Comparison of ENCODE assay signal across 29 cellular contexts in genomic region chr20:40245829-40246228, GRCh38.
"Had no signal": no experiment of that assay in that cellular context is flagged by ENCODE, and none has a peak within 500 bp of the region (broad histone marks: within the 10 kb centered on the region; RNA-seq: fewer than 3 reads in every experiment).

No MANE protein-coding gene starts in this region.

- H3K4me1 ChIP-seq: neural progenitor cell, psoas muscle, right lobe of liver, spleen, testis, tibial nerve, upper lobe of left lung, vagina had no signal

- H3K36me3 ChIP-seq: neural progenitor cell, ovary, right lobe of liver, spleen, suprapubic skin, tibial nerve, upper lobe of left lung, vagina had no signal

- ATAC-seq: naive thymus-derived CD4-positive, alpha-beta T cell; natural killer cell; psoas muscle; right cardiac atrium; right lobe of liver; stimulated activated memory B cell treated with anti-CD40 and anti-IgM and Interleukin-4, amounts not matched to agents 10 μg/mL and 1 μg/mL and 100 μg/mL, for 72 hours; stimulated activated naive CD8-positive, alpha-beta T cell treated with anti-CD3 and anti-CD28 coated beads, Interleukin-15, amount 100 ng/mL, for 72 hours; stimulated activated naive CD8-positive, alpha-beta T cell treated with anti-CD3 and anti-CD28 coated beads, Interleukin-15, Interleukin-2, amounts not matched to agents 100 U/mL and 50 U/mL, for 24 hours had no signal

- H3K79me2 ChIP-seq: parathyroid adenoma had no signal

- H2AFZ ChIP-seq: neural progenitor cell, parathyroid adenoma had no signal

- H3K27me3 ChIP-seq: neural progenitor cell, ovary, right lobe of liver, suprapubic skin, testis, tibial nerve, upper lobe of left lung, vagina had no signal

- H3K9ac ChIP-seq: neural progenitor cell, parathyroid adenoma had no signal

- DNase-seq: naive thymus-derived CD4-positive, alpha-beta T cell; natural killer cell; occipital lobe; ovary; posterior cingulate gyrus; psoas muscle; right cardiac atrium; right lobe of liver; spleen; stimulated activated CD4-positive, alpha-beta T cell treated with anti-CD3 and anti-CD28 coated beads, Interleukin-12 subunit alpha, Interleukin-12 subunit beta, amount 100 ng/mL, for 4 hours; stimulated activated CD4-positive, alpha-beta T cell treated with anti-CD3 and anti-CD28 coated beads, Interleukin-1b, Interleukin-23, amount 100 ng/mL, for 48 hours; stimulated activated CD4-positive, alpha-beta T cell treated with anti-CD3 and anti-CD28 coated beads, Interleukin-4, amount 100 ng/mL, for 1 hour; stimulated activated CD4-positive, alpha-beta T cell treated with anti-CD3 and anti-CD28 coated beads, Interleukin-4, amount 100 ng/mL, for 4 hours; stimulated activated CD8-positive, alpha-beta memory T cell treated with anti-CD3 and anti-CD28 coated beads, Interleukin-4, amount 100 ng/mL, for 48 hours; stimulated activated naive CD4-positive, alpha-beta T cell; stimulated activated naive CD8-positive, alpha-beta T cell treated with anti-CD3 and anti-CD28 coated beads, Interleukin-15, amount 100 ng/mL, for 72 hours; stimulated activated naive CD8-positive, alpha-beta T cell treated with anti-CD3 and anti-CD28 coated beads, Interleukin-15, Interleukin-2, amounts not matched to agents 100 U/mL and 50 U/mL, for 24 hours; substantia nigra; testis; trophoblast cell; upper lobe of left lung had no signal

- H3K27ac ChIP-seq: neural progenitor cell, ovary, parathyroid adenoma, psoas muscle, right lobe of liver, spleen, suprapubic skin, testis, tibial nerve, upper lobe of left lung, vagina had no signal

- H3K4me2 ChIP-seq: neural progenitor cell, smooth muscle cell had no signal

- H3K9me3 ChIP-seq: ovary, psoas muscle, right lobe of liver, suprapubic skin, testis, upper lobe of left lung, vagina had no signal

- H3K4me3 ChIP-seq: neural progenitor cell, ovary, psoas muscle, right lobe of liver, skin epidermis, smooth muscle cell, spleen, suprapubic skin, testis, tibial nerve, upper lobe of left lung, vagina had no signal
